2 cellular contexts compared by ENCODE assay signal in the genomic region with DNA sequence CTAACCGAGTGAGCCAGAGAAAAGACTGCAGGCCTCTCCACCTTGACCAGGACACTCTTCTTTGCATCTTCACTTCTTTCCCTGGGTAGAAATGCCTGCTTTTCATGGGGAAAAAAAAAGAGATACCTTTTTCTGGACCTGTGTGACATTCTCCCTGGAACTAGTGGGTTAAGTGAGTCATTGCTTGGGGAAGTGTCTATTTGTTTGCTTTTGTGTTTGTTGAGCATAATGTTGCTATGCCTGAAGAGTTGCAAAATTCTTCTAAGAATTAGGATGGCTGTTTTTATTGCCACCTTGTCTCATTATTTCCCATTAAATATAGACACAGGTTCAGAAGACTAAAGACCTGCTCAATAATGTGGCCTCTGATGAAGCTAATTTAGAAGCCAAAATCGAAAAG.
TF ChIP-seq lines count a peak whose summit lies in the region.

No MANE protein-coding gene starts in this region.

TF ChIP-seq in A549, 52 proteins besides CTCF, POLR2A, EP300 and RAD21 (continued from another document):
- TF ChIP-seq HDAC2 (IDR thresholded peaks at IDR 0.05) (no peak), EHMT2 (IDR thresholded peaks at IDR 0.05; ENCODE audit: low read depth) (no peak), ZFP36 (IDR thresholded peaks at IDR 0.05; ENCODE audit: borderline replicate concordance, partially characterized antibody) (no peak), HEYL (CRISPR knock-in tag; IDR thresholded peaks at IDR 0.05) (no peak)
- TF ChIP-seq, protein P1, sequence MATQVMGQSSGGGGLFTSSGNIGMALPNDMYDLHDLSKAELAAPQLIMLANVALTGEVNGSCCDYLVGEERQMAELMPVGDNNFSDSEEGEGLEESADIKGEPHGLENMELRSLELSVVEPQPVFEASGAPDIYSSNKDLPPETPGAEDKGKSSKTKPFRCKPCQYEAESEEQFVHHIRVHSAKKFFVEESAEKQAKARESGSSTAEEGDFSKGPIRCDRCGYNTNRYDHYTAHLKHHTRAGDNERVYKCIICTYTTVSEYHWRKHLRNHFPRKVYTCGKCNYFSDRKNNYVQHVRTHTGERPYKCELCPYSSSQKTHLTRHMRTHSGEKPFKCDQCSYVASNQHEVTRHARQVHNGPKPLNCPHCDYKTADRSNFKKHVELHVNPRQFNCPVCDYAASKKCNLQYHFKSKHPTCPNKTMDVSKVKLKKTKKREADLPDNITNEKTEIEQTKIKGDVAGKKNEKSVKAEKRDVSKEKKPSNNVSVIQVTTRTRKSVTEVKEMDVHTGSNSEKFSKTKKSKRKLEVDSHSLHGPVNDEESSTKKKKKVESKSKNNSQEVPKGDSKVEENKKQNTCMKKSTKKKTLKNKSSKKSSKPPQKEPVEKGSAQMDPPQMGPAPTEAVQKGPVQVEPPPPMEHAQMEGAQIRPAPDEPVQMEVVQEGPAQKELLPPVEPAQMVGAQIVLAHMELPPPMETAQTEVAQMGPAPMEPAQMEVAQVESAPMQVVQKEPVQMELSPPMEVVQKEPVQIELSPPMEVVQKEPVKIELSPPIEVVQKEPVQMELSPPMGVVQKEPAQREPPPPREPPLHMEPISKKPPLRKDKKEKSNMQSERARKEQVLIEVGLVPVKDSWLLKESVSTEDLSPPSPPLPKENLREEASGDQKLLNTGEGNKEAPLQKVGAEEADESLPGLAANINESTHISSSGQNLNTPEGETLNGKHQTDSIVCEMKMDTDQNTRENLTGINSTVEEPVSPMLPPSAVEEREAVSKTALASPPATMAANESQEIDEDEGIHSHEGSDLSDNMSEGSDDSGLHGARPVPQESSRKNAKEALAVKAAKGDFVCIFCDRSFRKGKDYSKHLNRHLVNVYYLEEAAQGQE (IDR thresholded peaks at IDR 0.05): no peak
- TF ChIP-seq, protein P2, sequence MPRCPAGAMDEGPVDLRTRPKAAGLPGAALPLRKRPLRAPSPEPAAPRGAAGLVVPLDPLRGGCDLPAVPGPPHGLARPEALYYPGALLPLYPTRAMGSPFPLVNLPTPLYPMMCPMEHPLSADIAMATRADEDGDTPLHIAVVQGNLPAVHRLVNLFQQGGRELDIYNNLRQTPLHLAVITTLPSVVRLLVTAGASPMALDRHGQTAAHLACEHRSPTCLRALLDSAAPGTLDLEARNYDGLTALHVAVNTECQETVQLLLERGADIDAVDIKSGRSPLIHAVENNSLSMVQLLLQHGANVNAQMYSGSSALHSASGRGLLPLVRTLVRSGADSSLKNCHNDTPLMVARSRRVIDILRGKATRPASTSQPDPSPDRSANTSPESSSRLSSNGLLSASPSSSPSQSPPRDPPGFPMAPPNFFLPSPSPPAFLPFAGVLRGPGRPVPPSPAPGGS (IDR thresholded peaks at IDR 0.05): no peak

TF ChIP-seq in SK-N-SH treated with all-trans-retinoic acid at 6 μM for 48 hours, 23 proteins besides CTCF, POLR2A, EP300 and RAD21 (continued from another document):
- TF ChIP-seq, protein P3, sequence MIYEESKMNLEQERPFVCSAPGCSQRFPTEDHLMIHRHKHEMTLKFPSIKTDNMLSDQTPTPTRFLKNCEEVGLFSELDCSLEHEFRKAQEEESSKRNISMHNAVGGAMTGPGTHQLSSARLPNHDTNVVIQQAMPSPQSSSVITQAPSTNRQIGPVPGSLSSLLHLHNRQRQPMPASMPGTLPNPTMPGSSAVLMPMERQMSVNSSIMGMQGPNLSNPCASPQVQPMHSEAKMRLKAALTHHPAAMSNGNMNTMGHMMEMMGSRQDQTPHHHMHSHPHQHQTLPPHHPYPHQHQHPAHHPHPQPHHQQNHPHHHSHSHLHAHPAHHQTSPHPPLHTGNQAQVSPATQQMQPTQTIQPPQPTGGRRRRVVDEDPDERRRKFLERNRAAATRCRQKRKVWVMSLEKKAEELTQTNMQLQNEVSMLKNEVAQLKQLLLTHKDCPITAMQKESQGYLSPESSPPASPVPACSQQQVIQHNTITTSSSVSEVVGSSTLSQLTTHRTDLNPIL (CRISPR knock-in tag; IDR thresholded peaks at IDR 0.05; ENCODE audit: low read depth): no peak
- TF ChIP-seq, protein P4, sequence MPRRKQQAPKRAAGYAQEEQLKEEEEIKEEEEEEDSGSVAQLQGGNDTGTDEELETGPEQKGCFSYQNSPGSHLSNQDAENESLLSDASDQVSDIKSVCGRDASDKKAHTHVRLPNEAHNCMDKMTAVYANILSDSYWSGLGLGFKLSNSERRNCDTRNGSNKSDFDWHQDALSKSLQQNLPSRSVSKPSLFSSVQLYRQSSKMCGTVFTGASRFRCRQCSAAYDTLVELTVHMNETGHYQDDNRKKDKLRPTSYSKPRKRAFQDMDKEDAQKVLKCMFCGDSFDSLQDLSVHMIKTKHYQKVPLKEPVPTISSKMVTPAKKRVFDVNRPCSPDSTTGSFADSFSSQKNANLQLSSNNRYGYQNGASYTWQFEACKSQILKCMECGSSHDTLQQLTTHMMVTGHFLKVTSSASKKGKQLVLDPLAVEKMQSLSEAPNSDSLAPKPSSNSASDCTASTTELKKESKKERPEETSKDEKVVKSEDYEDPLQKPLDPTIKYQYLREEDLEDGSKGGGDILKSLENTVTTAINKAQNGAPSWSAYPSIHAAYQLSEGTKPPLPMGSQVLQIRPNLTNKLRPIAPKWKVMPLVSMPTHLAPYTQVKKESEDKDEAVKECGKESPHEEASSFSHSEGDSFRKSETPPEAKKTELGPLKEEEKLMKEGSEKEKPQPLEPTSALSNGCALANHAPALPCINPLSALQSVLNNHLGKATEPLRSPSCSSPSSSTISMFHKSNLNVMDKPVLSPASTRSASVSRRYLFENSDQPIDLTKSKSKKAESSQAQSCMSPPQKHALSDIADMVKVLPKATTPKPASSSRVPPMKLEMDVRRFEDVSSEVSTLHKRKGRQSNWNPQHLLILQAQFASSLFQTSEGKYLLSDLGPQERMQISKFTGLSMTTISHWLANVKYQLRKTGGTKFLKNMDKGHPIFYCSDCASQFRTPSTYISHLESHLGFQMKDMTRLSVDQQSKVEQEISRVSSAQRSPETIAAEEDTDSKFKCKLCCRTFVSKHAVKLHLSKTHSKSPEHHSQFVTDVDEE (CRISPR knock-in tag; IDR thresholded peaks at IDR 0.05): no peak
- no peak for TF ChIP-seq ESRRG (CRISPR knock-in tag; IDR thresholded peaks at IDR 0.05)
- TF ChIP-seq ARNTL (CRISPR knock-in tag; IDR thresholded peaks at IDR 0.05; ENCODE audit: borderline replicate concordance, low read depth): no peak
TF ChIP-seq in SK-N-SH treated with all-trans-retinoic acid at 6 μM for 48 hours: peak in this region for 0.
